17 cellular contexts compared by ENCODE assay signal in genomic region chr6:35275861-35276260, GRCh38.
"Had no signal": no experiment of that assay in that cellular context is flagged by ENCODE, and none has a peak within 500 bp of the region (broad histone marks: within the 10 kb centered on the region; RNA-seq: fewer than 3 reads in every experiment).

No MANE protein-coding gene starts in this region.

- H3K4me1 Mint-ChIP-seq: activated B cell treated with CpG ODN at 0.5 μM for 24 hours had no signal

- H3K27ac Mint-ChIP-seq: activated B cell treated with CpG ODN at 0.5 μM for 24 hours; activated CD8-positive, alpha-beta T cell treated with anti-CD3 and anti-CD28 coated beads, Interleukin-2, amount 10 ng/mL, durations not matched to agents 7 days and 5 days; natural killer cell treated with Interleukin-12 subunit alpha and Interleukin-12 subunit beta and Interleukin-15 and Interleukin-18, amount 100 ng/mL, for 72 hours; stimulated activated memory B cell treated with anti-CD40 and anti-IgM and Interleukin-4, amounts not matched to agents 10 μg/mL and 1 μg/mL and 100 μg/mL, for 72 hours had no signal

- H3K36me3 ChIP-seq: transverse colon, vagina had no signal

- H3K27ac ChIP-seq: hepatocyte had no signal

- DNase-seq: activated B cell treated with CpG ODN at 0.5 μM for 24 hours; activated CD4-positive, alpha-beta T cell treated with anti-CD3 and anti-CD28 coated beads for 48 hours; activated CD8-positive, alpha-beta memory T cell treated with anti-CD3 and anti-CD28 coated beads, Interleukin-2, amount 50 U/mL, for 4 hours; activated CD8-positive, alpha-beta T cell treated with anti-CD3 and anti-CD28 coated beads, Interleukin-2, amount 10 ng/mL, durations not matched to agents 7 days and 5 days; activated gamma-delta T cell treated with Interleukin-2 at 50 U/mL for 16 hours; activated T-cell treated with anti-CD3 and anti-CD28 coated beads, Interleukin-2, amount 50 U/mL, for 48 hours; anterior cingulate cortex; dorsolateral prefrontal cortex; erythroblast; islet precursor cell; transverse colon had no signal

- H3K36me3 Mint-ChIP-seq: natural killer cell treated with Interleukin-12 subunit alpha and Interleukin-12 subunit beta and Interleukin-15 and Interleukin-18, amount 100 ng/mL, for 72 hours had no signal

- H3K4me3 Mint-ChIP-seq: activated B cell treated with CpG ODN at 0.5 μM for 24 hours; activated CD8-positive, alpha-beta T cell treated with anti-CD3 and anti-CD28 coated beads, Interleukin-2, amount 10 ng/mL, durations not matched to agents 7 days and 5 days; memory B cell; natural killer cell treated with Interleukin-12 subunit alpha and Interleukin-12 subunit beta and Interleukin-15 and Interleukin-18, amount 100 ng/mL, for 72 hours; stimulated activated memory B cell treated with anti-CD40 and anti-IgM and Interleukin-4, amounts not matched to agents 10 μg/mL and 1 μg/mL and 100 μg/mL, for 72 hours had no signal

- H3K9me3 ChIP-seq: transverse colon, vagina had no signal

- H3K27me3 Mint-ChIP-seq: activated B cell treated with CpG ODN at 0.5 μM for 24 hours; memory B cell; natural killer cell treated with Interleukin-12 subunit alpha and Interleukin-12 subunit beta and Interleukin-15 and Interleukin-18, amount 100 ng/mL, for 72 hours; stimulated activated memory B cell treated with anti-CD40 and anti-IgM and Interleukin-4, amounts not matched to agents 10 μg/mL and 1 μg/mL and 100 μg/mL, for 72 hours had no signal

- H3K4me3 ChIP-seq: dorsolateral prefrontal cortex, hepatocyte, transverse colon, vagina had no signal

- H3K27me3 ChIP-seq: dorsolateral prefrontal cortex, hepatocyte, transverse colon, vagina had no signal

- H3K9me3 Mint-ChIP-seq: activated B cell treated with CpG ODN at 0.5 μM for 24 hours; memory B cell; natural killer cell treated with Interleukin-12 subunit alpha and Interleukin-12 subunit beta and Interleukin-15 and Interleukin-18, amount 100 ng/mL, for 72 hours; stimulated activated memory B cell treated with anti-CD40 and anti-IgM and Interleukin-4, amounts not matched to agents 10 μg/mL and 1 μg/mL and 100 μg/mL, for 72 hours had no signal

- ATAC-seq: activated CD8-positive, alpha-beta T cell treated with anti-CD3 and anti-CD28 coated beads, Interleukin-2, amount 10 ng/mL, durations not matched to agents 7 days and 5 days; left lobe of liver; natural killer cell treated with Interleukin-12 subunit alpha and Interleukin-12 subunit beta and Interleukin-15 and Interleukin-18, amount 100 ng/mL, for 72 hours; stimulated activated memory B cell treated with anti-CD40 and anti-IgM and Interleukin-4, amounts not matched to agents 10 μg/mL and 1 μg/mL and 100 μg/mL, for 72 hours had no signal
